Comparison of ENCODE assay signal across 17 cellular contexts in the genomic region with DNA sequence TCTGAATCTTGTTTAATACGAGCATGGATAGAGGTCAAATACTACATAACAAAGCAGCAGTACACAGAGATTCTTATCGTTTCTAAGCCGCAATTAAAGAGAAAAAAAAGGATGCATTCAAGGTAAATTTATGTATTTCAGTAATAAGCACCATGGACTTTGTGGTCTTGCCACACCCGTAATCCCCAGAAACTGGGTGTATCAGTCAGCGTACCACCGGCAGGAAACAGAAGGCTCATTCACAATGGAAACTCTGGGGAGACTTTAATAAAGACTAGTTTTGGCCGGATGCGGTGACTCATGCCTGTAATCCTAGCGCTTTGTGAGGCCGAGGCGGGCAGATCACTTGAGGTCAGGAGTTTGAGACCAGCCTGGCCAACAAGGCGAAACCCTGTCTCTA.
DNase-seq lines count a peak whose midpoint lies in the region; ATAC-seq, FAIRE-seq and TF ChIP-seq lines count a peak whose summit lies in the region.
"Had no signal": no experiment of that assay in that cellular context is flagged by ENCODE, and none has a peak within 500 bp of the region (broad histone marks: within the 10 kb centered on the region; RNA-seq: fewer than 3 reads in every experiment).

No MANE protein-coding gene starts in this region.

- H2AFZ ChIP-seq in endothelial cell of umbilical vein (ENCODE audit: low read depth, low read length), result no peak overlapping the region
- H2AFZ ChIP-seq: PC-9 had no signal

- H4K20me1 ChIP-seq in endothelial cell of umbilical vein (replicated peaks; ENCODE audit: control insufficient read depth, extremely low read depth, insufficient read depth, low read length), result no peaks in the 10 kb centered on the region

- peak overlapping the region; percentile 49 for H3K4me2 ChIP-seq in endothelial cell of umbilical vein (ENCODE audit: insufficient read depth, low read length)
- H3K4me2 ChIP-seq: PC-9 had no signal

- DNase-seq in Right ventricle myocardium superior (no peak), cardiac septum (ENCODE audit: low spot score) (no peak), Peyer's patch (peak in 2 of 3 donors; percentile 53 to 79), endothelial cell of umbilical vein (ENCODE audit: low read depth, low spot score) (peak; percentile 75), transverse colon (peak; percentile 75), epidermal melanocyte (ENCODE audit: insufficient read length, low spot score) (no peak), HuH-7.5 (ENCODE audit: low spot score) (no peak)
- DNase-seq: activated CD4-positive, alpha-beta T cell treated with anti-CD3 and anti-CD28 coated beads, Interleukin-2, amount 10 ng/mL, durations not matched to agents 7 days and 5 days; mesendoderm; NCI-H1048; NCI-H345; stimulated activated naive B cell treated with anti-CD40 and anti-IgM and Interleukin-4, amounts not matched to agents 10 μg/mL and 1 μg/mL and 100 μg/mL, for 72 hours had no signal

- no peak overlapping the region for H3K9ac ChIP-seq in endothelial cell of umbilical vein (replicated peaks; ENCODE audit: extremely low read depth, insufficient read depth, low read length)

- POLR2A ChIA-PET in endothelial cell of umbilical vein (lab: Charles Lee), result no interaction called here

- dilution Hi-C loops in endothelial cell of umbilical vein (cut with MboI; ENCODE audit: extremely low pct_ligation_motif_present, low sequenced_read_pairs), result no loop called here

- 36 to 57% methylated on average over 9 to 12 of the region's 12 CpGs for WGBS in transverse colon (ENCODE audit: low coverage in 1 of 2), 2 donors

- CTCF ChIA-PET in endothelial cell of umbilical vein (lab: Charles Lee), result no interaction called here

- BruUV-seq in endothelial cell of umbilical vein (replicated peaks; lab: Mats Ljungman, UMichigan), result no TSS peak

- H3K4me1 ChIP-seq in Peyer's patch (no peaks in the 10 kb centered on the region), endothelial cell of umbilical vein (ENCODE audit: control insufficient read depth, extremely low read depth, insufficient read depth, low read length) (peaks cover 34% of the 10 kb centered on the region), transverse colon (peaks cover 0 to 13% (median 0%) of the 10 kb centered on the region in 4 donors)

- H3K9me3 ChIP-seq in Peyer's patch, result no peaks in the 10 kb centered on the region
- H3K9me3 ChIP-seq in endothelial cell of umbilical vein (replicated peaks; ENCODE audit: control insufficient read depth, insufficient read depth, low read length), result no peaks in the 10 kb centered on the region
- H3K9me3 ChIP-seq in transverse colon, result no peaks in the 10 kb centered on the region
- H3K9me3 ChIP-seq: vagina had no signal

- H3K27ac ChIP-seq in Peyer's patch (peak overlapping the region in 2 of 4 donors; percentile 29 to 50), endothelial cell of umbilical vein (ENCODE audit: insufficient read depth, low read depth, low read length) (peak overlapping the region; percentile 33), transverse colon (peak overlapping the region; percentile 23 to 73 (median 53))
- H3K27ac ChIP-seq: PC-9, vagina had no signal

- TF ChIP-seq POLR2A in Peyer's patch (IDR thresholded peaks at IDR 0.05), result no peak
- TF ChIP-seq POLR2A in endothelial cell of umbilical vein (IDR thresholded peaks at IDR 0.05; ENCODE audit: low read depth, low read length), result no peak
- no peak for TF ChIP-seq POLR2A in transverse colon (IDR thresholded peaks at IDR 0.05)

- no peaks in the 10 kb centered on the region for H3K36me3 ChIP-seq in Peyer's patch
- H3K36me3 ChIP-seq in endothelial cell of umbilical vein (ENCODE audit: control insufficient read depth in 2 of 2, extremely low read depth in 1 of 2, insufficient read depth in 2 of 2, low read length in 2 of 2), result no peaks in the 10 kb centered on the region
- no peaks in the 10 kb centered on the region for H3K36me3 ChIP-seq in transverse colon
- H3K36me3 ChIP-seq: vagina had no signal

- H3K79me2 ChIP-seq in endothelial cell of umbilical vein (ENCODE audit: control insufficient read depth, insufficient read depth, low read length), result no peaks in the 10 kb centered on the region

- no peaks in the 10 kb centered on the region for H3K9me1 ChIP-seq in endothelial cell of umbilical vein (replicated peaks; ENCODE audit: control insufficient read depth, extremely low read depth, insufficient read depth, low read length)

- TF ChIP-seq CTCF in Peyer's patch (IDR thresholded peaks at IDR 0.05), result no peak
- no peak for TF ChIP-seq CTCF in endothelial cell of umbilical vein (IDR thresholded peaks at IDR 0.05; ENCODE audit: extremely low read depth in 1 of 2, insufficient read depth in 1 of 2, low read depth in 1 of 2, low read length in 2 of 2)
- TF ChIP-seq CTCF in transverse colon (IDR thresholded peaks at IDR 0.05), result no peak

- in situ Hi-C loops in transverse colon (cut with MboI; ENCODE audit: low pct_ligation_motif_present in 1 of 4, low pct_unique_long_range_greater_than_20kb in 1 of 4, low sequenced_read_pairs in 3 of 4), result loop anchor here in 1 of 4 donors (25.0 kb wide), 1 partner anchor 497 kb away; no protein-coding TSS in a partner anchor

- intact Hi-C loops in Right ventricle myocardium superior (cut with DNase I) (no loop called here), cardiac septum (cut with DNase I) (loop anchor here (1.0 kb wide), 1 partner anchor 78 kb away; no protein-coding TSS in a partner anchor), endothelial cell of umbilical vein (cut with micrococcal nuclease) (loop anchor here (2.0 to 10.0 kb wide), 4 partner anchors 42 to 520 kb away; partner anchors contain the start of gene ZNF280D), transverse colon (cut with DNase I; ENCODE audit: low total_unique reads) (no loop called here)

- H3K27me3 ChIP-seq in Peyer's patch (no peaks in the 10 kb centered on the region), endothelial cell of umbilical vein (ENCODE audit: control insufficient read depth in 2 of 2, insufficient read depth in 2 of 2, low read length in 2 of 2) (peaks cover 0 to 10% of the 10 kb centered on the region in 2 experiments), transverse colon (no peaks in the 10 kb centered on the region)
- H3K27me3 ChIP-seq: vagina had no signal

- peak; percentile 93 for FAIRE-seq in endothelial cell of umbilical vein (lab: Jason Lieb, UNC)
- FAIRE-seq: G401.6, GM19239 had no signal

- TF ChIP-seq EP300 in transverse colon (IDR thresholded peaks at IDR 0.05; ENCODE audit: low read depth), result no peak

- ATAC-seq in Right ventricle myocardium superior (ENCODE audit: poor library complexity), result peak; percentile 15
- no peak for ATAC-seq in GM21381 (IDR thresholded peaks at IDR 0.05; ENCODE audit: unreplicated experiment)
- ATAC-seq: stimulated activated naive B cell treated with anti-CD40 and anti-IgM and Interleukin-4, amounts not matched to agents 10 μg/mL and 1 μg/mL and 100 μg/mL, for 72 hours had no signal

- H3K4me3 ChIP-seq in Peyer's patch (no peak overlapping the region), endothelial cell of umbilical vein (replicated peaks in 1 of 3; ENCODE audit: insufficient read depth in 1 of 3, low read depth in 1 of 3, low read length in 3 of 3) (no peak overlapping the region), transverse colon (no peak overlapping the region)
- H3K4me3 ChIP-seq: PC-9, vagina had no signal

TF ChIP-seq in endothelial cell of umbilical vein, 7 proteins besides CTCF, POLR2A, EP300 and RAD21:
- TF ChIP-seq JUN (IDR thresholded peaks at IDR 0.05; ENCODE audit: borderline replicate concordance, insufficient read depth, insufficient read length, low read depth) (peak; percentile 67), MYC (IDR thresholded peaks at IDR 0.05; ENCODE audit: low read depth, low read length) (no peak), EZH2 (IDR thresholded peaks at IDR 0.05; ENCODE audit: borderline replicate concordance, low read depth, low read length, severe bottlenecking) (no peak), FOS (IDR thresholded peaks at IDR 0.05; ENCODE audit: borderline replicate concordance, insufficient read depth, low read length) (peak; percentile 45), GATA2 (IDR thresholded peaks at IDR 0.05; ENCODE audit: insufficient read depth, insufficient read length, low read depth, low read length) (no peak), POLR2AphosphoS5 (IDR thresholded peaks at IDR 0.05; ENCODE audit: insufficient read depth, low read depth, low read length) (no peak)
- TF ChIP-seq, protein P1, sequence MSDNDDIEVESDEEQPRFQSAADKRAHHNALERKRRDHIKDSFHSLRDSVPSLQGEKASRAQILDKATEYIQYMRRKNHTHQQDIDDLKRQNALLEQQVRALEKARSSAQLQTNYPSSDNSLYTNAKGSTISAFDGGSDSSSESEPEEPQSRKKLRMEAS (IDR thresholded peaks at IDR 0.05; ENCODE audit: insufficient read depth, insufficient read length), result no peak

Comparison
In these comparisons a context has a peak if more than half of its experiments do, and no peak if none do; other contexts are left out.
1. intact Hi-C loops: an anchor here in cardiac septum (1.0 kb wide) and endothelial cell of umbilical vein (2.0 to 10.0 kb wide); none called in Right ventricle myocardium superior and transverse colon.
2. DNase-seq: peak in Peyer's patch (2 of 3), endothelial cell of umbilical vein (single experiment) and transverse colon (single experiment); none in Right ventricle myocardium superior (single experiment), cardiac septum (single experiment), epidermal melanocyte (single experiment) and HuH-7.5 (single experiment).